ENCODE assay signal across 15 cellular contexts in genomic region chr18:26511339-26512071, GRCh38. TPM values are rescaled to one million over a fixed set of nuclear protein-coding genes. Genes with fewer than 3 reads are reported as not detected.
DNase-seq lines count a peak whose midpoint lies in the region; ATAC-seq, FAIRE-seq and TF ChIP-seq lines count a peak whose summit lies in the region.
"Had no signal": no experiment of that assay in that cellular context is flagged by ENCODE, and none has a peak within 500 bp of the region (broad histone marks: within the 10 kb centered on the region; RNA-seq: fewer than 3 reads in every experiment).

No MANE protein-coding gene starts in this region.

- no peak for TF ChIP-seq EP300 in tibial nerve (IDR thresholded peaks at IDR 0.05)

- H3K4me3 ChIP-seq in right atrium auricular region (no peak overlapping the region), tibial nerve (no peak overlapping the region)
- H3K4me3 ChIP-seq: transverse colon had no signal

- WGBS in tibial nerve, 2 donors = 48 to 51% methylated on average over 10 of the region's 10 CpGs

- no peak overlapping the region for H3K4me3 Mint-ChIP-seq in activated T-cell treated with anti-CD3 and anti-CD28 coated beads, Interleukin-2, amount 50 U/mL, for 4 hours
- H3K4me3 Mint-ChIP-seq: activated CD4-positive, alpha-beta T cell treated with anti-CD3 and anti-CD28 coated beads for 36 hours; activated T-cell treated with anti-CD3 and anti-CD28 coated beads, Interleukin-2, amount 50 U/mL, for 72 hours; CD8-positive, alpha-beta memory T cell; neural crest cell had no signal

- no peaks in the 10 kb centered on the region for H3K9me3 Mint-ChIP-seq in activated T-cell treated with anti-CD3 and anti-CD28 coated beads, Interleukin-2, amount 50 U/mL, for 4 hours
- H3K9me3 Mint-ChIP-seq: activated T-cell treated with anti-CD3 and anti-CD28 coated beads, Interleukin-2, amount 50 U/mL, for 72 hours; CD8-positive, alpha-beta memory T cell; neural crest cell had no signal

- no peaks in the 10 kb centered on the region for H3K4me1 Mint-ChIP-seq in activated T-cell treated with anti-CD3 and anti-CD28 coated beads, Interleukin-2, amount 50 U/mL, for 4 hours (ENCODE audit: low read depth)
- H3K4me1 Mint-ChIP-seq: activated CD4-positive, alpha-beta T cell treated with anti-CD3 and anti-CD28 coated beads for 36 hours; CD8-positive, alpha-beta memory T cell had no signal

- no peaks in the 10 kb centered on the region for H3K27me3 Mint-ChIP-seq in activated T-cell treated with anti-CD3 and anti-CD28 coated beads, Interleukin-2, amount 50 U/mL, for 4 hours (ENCODE audit: low read depth)
- H3K27me3 Mint-ChIP-seq: activated CD4-positive, alpha-beta T cell treated with anti-CD3 and anti-CD28 coated beads for 36 hours had no signal

- H3K36me3 Mint-ChIP-seq in activated T-cell treated with anti-CD3 and anti-CD28 coated beads, Interleukin-2, amount 50 U/mL, for 4 hours (ENCODE audit: insufficient read depth) = no peaks in the 10 kb centered on the region
- H3K36me3 Mint-ChIP-seq: CD8-positive, alpha-beta memory T cell had no signal

- no peaks in the 10 kb centered on the region for H3K27me3 ChIP-seq in right atrium auricular region
- no peaks in the 10 kb centered on the region for H3K27me3 ChIP-seq in tibial nerve
- H3K27me3 ChIP-seq: transverse colon had no signal

- FAIRE-seq in GM12891 (lab: Jason Lieb, UNC) = no peak
- FAIRE-seq: A204.1 had no signal

- no peak for TF ChIP-seq CTCF in right atrium auricular region (IDR thresholded peaks at IDR 0.05)
- no peak for TF ChIP-seq CTCF in tibial nerve (IDR thresholded peaks at IDR 0.05)

- H3K4me1 ChIP-seq in right atrium auricular region (peaks cover 0 to 65% of the 10 kb centered on the region in 2 donors), tibial nerve (peaks cover 0 to 63% (median 19%) of the 10 kb centered on the region in 4 donors)
- H3K4me1 ChIP-seq: transverse colon had no signal

- ATAC-seq in activated T-cell treated with anti-CD3 and anti-CD28 coated beads, Interleukin-2, amount 50 U/mL, for 4 hours = no peak
- no peak for ATAC-seq in HG03196 (IDR thresholded peaks at IDR 0.05; ENCODE audit: unreplicated experiment)
- ATAC-seq: activated CD4-positive, alpha-beta T cell treated with anti-CD3 and anti-CD28 coated beads for 36 hours; activated T-cell treated with anti-CD3 and anti-CD28 coated beads, Interleukin-2, amount 50 U/mL, for 72 hours had no signal

- H3K27ac ChIP-seq in right atrium auricular region (peak overlapping the region; percentile 72 to 74), tibial nerve (peak overlapping the region; percentile 7 to 85 (median 76))
- H3K27ac ChIP-seq: HL-60, transverse colon had no signal

- DNase-seq in NOMO-1 treated with DMSO at 0.1 percent for 48 hours (lab: John Stamatoyannopoulos, UW; ENCODE audit: unreplicated experiment) (peak; percentile 43), NOMO-1 treated with dmso at 0.1 percent for 144 hours (lab: John Stamatoyannopoulos, UW; ENCODE audit: unreplicated experiment) (no peak), NCI-H774 (lab: John Stamatoyannopoulos, UW) (peak; percentile 66), right atrium auricular region (ENCODE audit: low spot score) (no peak), tibial nerve (ENCODE audit: low spot score in 2 of 2) (no peak), GM12891 (ENCODE audit: insufficient read length, low spot score) (no peak)
- DNase-seq in activated T-cell treated with anti-CD3 and anti-CD28 coated beads, Interleukin-2, amount 50 U/mL, for 4 hours = no peak
- DNase-seq: activated CD4-positive, alpha-beta T cell treated with anti-CD3 and anti-CD28 coated beads for 36 hours; activated T-cell treated with anti-CD3 and anti-CD28 coated beads, Interleukin-2, amount 50 U/mL, for 72 hours; CD8-positive, alpha-beta memory T cell; transverse colon had no signal

- TF ChIP-seq POLR2A in tibial nerve (IDR thresholded peaks at IDR 0.05) (no peak), GM12891 (IDR thresholded peaks at IDR 0.05; ENCODE audit: low read depth, low read length) (no peak)

- no peaks in the 10 kb centered on the region for H3K9me3 ChIP-seq in right atrium auricular region
- H3K9me3 ChIP-seq in tibial nerve = no peaks in the 10 kb centered on the region
- H3K9me3 ChIP-seq: transverse colon had no signal

- no peaks in the 10 kb centered on the region for H3K36me3 ChIP-seq in right atrium auricular region
- no peaks in the 10 kb centered on the region for H3K36me3 ChIP-seq in tibial nerve
- H3K36me3 ChIP-seq: transverse colon had no signal

TF ChIP-seq in GM12891, 5 proteins besides CTCF, POLR2A, EP300 and RAD21:
- no peak for TF ChIP-seq POLR2AphosphoS5 (IDR thresholded peaks at IDR 0.05; ENCODE audit: low read depth, low read length)
- TF ChIP-seq PAX5 (IDR thresholded peaks at IDR 0.05; ENCODE audit: insufficient read depth, low read length, severe bottlenecking) = no peak
- no peak for TF ChIP-seq POU2F2 (IDR thresholded peaks at IDR 0.05; ENCODE audit: low read depth, low read length)
- no peak for TF ChIP-seq TAF1 (IDR thresholded peaks at IDR 0.05; ENCODE audit: low read depth, low read length)
- no peak for TF ChIP-seq SPI1 (IDR thresholded peaks at IDR 0.05; ENCODE audit: low read depth, low read length)
TF ChIP-seq in GM12891: peak in this region for 0.

RNA-seq across cellular contexts. Expression of gene KCTD1, which starts 36.8 kb away (rescaled TPM):
- total RNA-seq in right atrium auricular region = 10 to 100 TPM; 35.1 to 44.4 TPM
- 10 to 100 TPM; 33.6 to 42.0 (median 39.4) TPM for total RNA-seq in tibial nerve
- total RNA-seq in activated T-cell treated with anti-CD3 and anti-CD28 coated beads, Interleukin-2, amount 50 U/mL, for 4 hours = 1 to 10 TPM; 2.6 to 3.7 (median 3.3) TPM
- polyA plus RNA-seq in GM12891 (2012; ENCODE audit: low read depth, missing spikeins) = 4.6 TPM

Comparison
In these comparisons a context has a peak if more than half of its experiments do, and no peak if none do; other contexts are left out.
1. DNase-seq: peak in NOMO-1 treated with DMSO at 0.1 percent for 48 hours (single experiment) and NCI-H774 (single experiment); none in NOMO-1 treated with dmso at 0.1 percent for 144 hours (single experiment), right atrium auricular region (single experiment), tibial nerve (0 of 2), activated T-cell treated with anti-CD3 and anti-CD28 coated beads, Interleukin-2, amount 50 U/mL, for 4 hours (single experiment) and GM12891 (single experiment).
2. RNA of gene KCTD1, which starts 36.8 kb away (total RNA-seq): 35.1 to 44.4 TPM in right atrium auricular region and 33.6 to 42.0 TPM in tibial nerve; 2.6 to 3.7 TPM in activated T-cell treated with anti-CD3 and anti-CD28 coated beads, Interleukin-2, amount 50 U/mL, for 4 hours; every median in the first group is over 4 times any median in the second.